ENCODE assay signal across 1 cellular context in the genomic region with DNA sequence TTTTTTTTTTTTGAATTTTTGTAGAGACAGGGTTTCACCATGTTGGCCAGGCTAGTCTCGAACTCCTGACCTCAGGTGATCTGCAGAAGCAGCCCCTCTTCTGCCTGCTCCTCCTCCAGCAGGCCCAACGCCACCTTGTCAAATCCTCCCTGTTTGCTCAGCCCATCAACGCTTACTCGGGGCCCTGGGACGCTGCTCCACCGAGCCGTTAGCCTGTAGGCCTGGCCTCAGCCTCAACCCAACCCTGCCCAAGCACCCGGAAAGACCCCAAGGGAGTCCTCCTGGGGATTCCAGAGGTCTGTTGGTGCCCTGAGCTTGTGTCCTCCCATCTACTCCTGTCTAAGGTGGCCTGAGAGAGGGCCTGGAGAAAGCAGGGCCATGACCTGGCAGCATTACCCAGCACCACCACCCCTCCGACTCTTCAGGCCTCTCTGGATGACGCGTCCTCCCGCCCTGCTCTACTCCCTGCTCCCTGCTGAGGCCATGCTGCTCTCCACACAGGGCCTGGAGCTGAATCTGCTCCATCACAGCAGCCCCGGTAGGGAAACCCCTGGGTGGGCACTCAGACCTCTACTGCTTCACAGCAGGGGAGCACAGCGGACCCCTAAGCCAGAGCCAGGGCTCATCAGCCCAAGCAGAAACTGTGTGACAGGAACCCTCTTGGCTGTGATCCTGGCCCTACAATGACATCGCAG.
TF ChIP-seq lines count a peak whose summit lies in the region.

No MANE protein-coding gene starts in this region.

TF ChIP-seq in IMR-90, 13 proteins besides CTCF, POLR2A, EP300 and RAD21:
- no peak for TF ChIP-seq RFX5 (IDR thresholded peaks at IDR 0.05; ENCODE audit: low read depth, low read length)
- no peak for TF ChIP-seq USF2 (IDR thresholded peaks at IDR 0.05; ENCODE audit: low read depth, low read length)
- no peak for TF ChIP-seq RCOR1 (IDR thresholded peaks at IDR 0.05; ENCODE audit: insufficient replicate concordance, low read length)
- no peak for TF ChIP-seq MAZ (IDR thresholded peaks at IDR 0.05; ENCODE audit: borderline replicate concordance, low read depth, low read length)
- TF ChIP-seq CEBPB (IDR thresholded peaks at IDR 0.05; ENCODE audit: low read depth, low read length) = no peak
- TF ChIP-seq SMC3 (IDR thresholded peaks at IDR 0.05; ENCODE audit: low read depth, low read length) = no peak
- TF ChIP-seq MAFK (IDR thresholded peaks at IDR 0.05; ENCODE audit: low read depth, low read length) = no peak
- TF ChIP-seq, protein P1, sequence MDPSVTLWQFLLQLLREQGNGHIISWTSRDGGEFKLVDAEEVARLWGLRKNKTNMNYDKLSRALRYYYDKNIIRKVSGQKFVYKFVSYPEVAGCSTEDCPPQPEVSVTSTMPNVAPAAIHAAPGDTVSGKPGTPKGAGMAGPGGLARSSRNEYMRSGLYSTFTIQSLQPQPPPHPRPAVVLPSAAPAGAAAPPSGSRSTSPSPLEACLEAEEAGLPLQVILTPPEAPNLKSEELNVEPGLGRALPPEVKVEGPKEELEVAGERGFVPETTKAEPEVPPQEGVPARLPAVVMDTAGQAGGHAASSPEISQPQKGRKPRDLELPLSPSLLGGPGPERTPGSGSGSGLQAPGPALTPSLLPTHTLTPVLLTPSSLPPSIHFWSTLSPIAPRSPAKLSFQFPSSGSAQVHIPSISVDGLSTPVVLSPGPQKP (IDR thresholded peaks at IDR 0.05; ENCODE audit: borderline replicate concordance, low read depth, low read length) = no peak
- TF ChIP-seq MXI1 (IDR thresholded peaks at IDR 0.05; ENCODE audit: borderline replicate concordance, low read depth, low read length) = no peak
- no peak for TF ChIP-seq CHD1 (IDR thresholded peaks at IDR 0.05; ENCODE audit: low read depth, low read length)
- TF ChIP-seq FOS (IDR thresholded peaks at IDR 0.05; ENCODE audit: low read depth, low read length) = no peak
- no peak for TF ChIP-seq NFE2L2 (IDR thresholded peaks at IDR 0.05; ENCODE audit: low read depth, low read length)
- no peak for TF ChIP-seq BHLHE40 (IDR thresholded peaks at IDR 0.05; ENCODE audit: low read depth, low read length)
